8 cellular contexts compared by ENCODE assay signal in genomic region chr15:44853304-44853950, GRCh38.
DNase-seq lines count a peak whose midpoint lies in the region; ATAC-seq and TF ChIP-seq lines count a peak whose summit lies in the region.
"Not testable (repeated sequence)": the region's sequence is repeated elsewhere in the genome, so short reads cannot be mapped to it uniquely, and the experiment has no call there.

No MANE protein-coding gene starts in this region.

- H3K27ac Mint-ChIP-seq in activated T-cell treated with anti-CD3 and anti-CD28 coated beads, Interleukin-2, amount 50 U/mL, for 24 hours; nephron progenitor cell: not testable (repeated sequence)
- peak overlapping the region; percentile 44 for H3K27ac Mint-ChIP-seq in stimulated activated naive B cell treated with anti-CD40 and anti-IgM and Interleukin-4, amounts not matched to agents 10 μg/mL and 1 μg/mL and 100 μg/mL, for 72 hours

- H3K4me3 ChIP-seq in MM.1S (ENCODE audit: low read length), result 0 out of 2 replicates have a peak overlapping the region, but pooled peaks have one; percentile 17
- not testable (repeated sequence) for H3K4me3 ChIP-seq in fibroblast of lung (replicated peaks in 1 of 4; ENCODE audit: control extremely low read depth in 1 of 4, insufficient read depth in 1 of 4, low read depth in 3 of 4, low read length in 4 of 4)

- ATAC-seq in GM21723 (IDR thresholded peaks at IDR 0.05; ENCODE audit: unreplicated experiment), result peak; percentile 71
- ATAC-seq in stimulated activated naive B cell treated with anti-CD40 and anti-IgM and Interleukin-4, amounts not matched to agents 10 μg/mL and 1 μg/mL and 100 μg/mL, for 72 hours (replicated peaks), result peak; percentile 94

- not testable (repeated sequence) for H3F3A ChIP-seq in MM.1S (ENCODE audit: insufficient read depth, low read length)

- H3K4me2 ChIP-seq in MM.1S (ENCODE audit: low read depth, low read length), result peak overlapping the region; percentile 39; the same call in 1 of the 2 replicates
- H3K4me2 ChIP-seq in fibroblast of lung (ENCODE audit: extremely low read depth, insufficient read depth, low read length), result not testable (repeated sequence)

- not testable (repeated sequence) for H3K79me2 ChIP-seq in MM.1S (ENCODE audit: low read length); fibroblast of lung (ENCODE audit: control insufficient read depth, insufficient read depth, low read length)

- H3K9ac ChIP-seq in MM.1S (ENCODE audit: low read length); fibroblast of lung (ENCODE audit: insufficient read depth, low read length): not testable (repeated sequence)

- not testable (repeated sequence) for H3K4me1 Mint-ChIP-seq in activated T-cell treated with anti-CD3 and anti-CD28 coated beads, Interleukin-2, amount 50 U/mL, for 24 hours (ENCODE audit: low read depth); stimulated activated naive B cell treated with anti-CD40 and anti-IgM and Interleukin-4, amounts not matched to agents 10 μg/mL and 1 μg/mL and 100 μg/mL, for 72 hours
- H3K4me1 Mint-ChIP-seq in nephron progenitor cell, result peaks cover 13% of the 10 kb centered on the region

- not testable (repeated sequence) for H3K9me3 ChIP-seq in MM.1S (replicated peaks; ENCODE audit: insufficient read depth, low read length); fibroblast of lung (ENCODE audit: control insufficient read depth, insufficient read depth, low read depth, low read length)

- H3K27me3 Mint-ChIP-seq in activated T-cell treated with anti-CD3 and anti-CD28 coated beads, Interleukin-2, amount 50 U/mL, for 24 hours; nephron progenitor cell (ENCODE audit: low read depth, poor library complexity); stimulated activated naive B cell treated with anti-CD40 and anti-IgM and Interleukin-4, amounts not matched to agents 10 μg/mL and 1 μg/mL and 100 μg/mL, for 72 hours: not testable (repeated sequence)

- not testable (repeated sequence) for H3K36me3 Mint-ChIP-seq in activated T-cell treated with anti-CD3 and anti-CD28 coated beads, Interleukin-2, amount 50 U/mL, for 24 hours (ENCODE audit: low read depth); nephron progenitor cell (ENCODE audit: low read depth); stimulated activated naive B cell treated with anti-CD40 and anti-IgM and Interleukin-4, amounts not matched to agents 10 μg/mL and 1 μg/mL and 100 μg/mL, for 72 hours

- H3K4me3 Mint-ChIP-seq in activated T-cell treated with anti-CD3 and anti-CD28 coated beads, Interleukin-2, amount 50 U/mL, for 24 hours; nephron progenitor cell; stimulated activated naive B cell treated with anti-CD40 and anti-IgM and Interleukin-4, amounts not matched to agents 10 μg/mL and 1 μg/mL and 100 μg/mL, for 72 hours: not testable (repeated sequence)

- peak overlapping the region; percentile 72 for H2AFZ ChIP-seq in MM.1S (ENCODE audit: low read length)
- not testable (repeated sequence) for H2AFZ ChIP-seq in fibroblast of lung (ENCODE audit: low read length)

- not testable (repeated sequence) for H4K20me1 ChIP-seq in MM.1S (ENCODE audit: insufficient read depth, low read length); fibroblast of lung (ENCODE audit: control insufficient read depth, extremely low read depth, insufficient read depth, low read length)

- not testable (repeated sequence) for H3K27me3 ChIP-seq in MM.1S (replicated peaks; ENCODE audit: insufficient read depth, low read length); fibroblast of lung (ENCODE audit: control insufficient read depth, insufficient read depth, low read length)

- DNase-seq in DMS153 (lab: John Stamatoyannopoulos, UW), result peak; percentile 15
- DNase-seq in MM.1S, result peak; percentile 68
- DNase-seq in SHP77 (lab: John Stamatoyannopoulos, UW), result peak; percentile 69 to 77
- DNase-seq in activated T-cell treated with anti-CD3 and anti-CD28 coated beads, Interleukin-2, amount 50 U/mL, for 24 hours, result peak; percentile 78
- peak; percentile 7 to 52 for DNase-seq in fibroblast of lung (ENCODE audit: low read depth in 2 of 2)
- DNase-seq in nephron progenitor cell, result peak; percentile 71
- peak; percentile 56 for DNase-seq in stimulated activated naive B cell treated with anti-CD40 and anti-IgM and Interleukin-4, amounts not matched to agents 10 μg/mL and 1 μg/mL and 100 μg/mL, for 72 hours

- TF ChIP-seq CTCF in MM.1S (IDR thresholded peaks at IDR 0.05; ENCODE audit: low read length), result peak; percentile 78
- peak; percentile 80 to 85 for TF ChIP-seq CTCF in fibroblast of lung (conservative IDR thresholded peaks at IDR 0.05 in 1 of 2, IDR thresholded peaks at IDR 0.05 in 1 of 2; ENCODE audit: low read depth in 1 of 2, low read length in 2 of 2)
- TF ChIP-seq CTCF in nephron progenitor cell (IDR thresholded peaks at IDR 0.05), result peak; percentile 84

- not testable (repeated sequence) for H3K36me3 ChIP-seq in MM.1S (replicated peaks; ENCODE audit: insufficient read depth, low read length); fibroblast of lung (ENCODE audit: control insufficient read depth, insufficient read depth, low read length)

- not testable (repeated sequence) for H3K4me1 ChIP-seq in MM.1S (ENCODE audit: low read length); fibroblast of lung (ENCODE audit: control insufficient read depth, extremely low read depth, insufficient read depth, low read length)

- not testable (repeated sequence) for H3K27ac ChIP-seq in MM.1S (ENCODE audit: low read length); fibroblast of lung (ENCODE audit: insufficient read depth, low read length)

- H3K9me3 Mint-ChIP-seq in activated T-cell treated with anti-CD3 and anti-CD28 coated beads, Interleukin-2, amount 50 U/mL, for 24 hours; nephron progenitor cell; stimulated activated naive B cell treated with anti-CD40 and anti-IgM and Interleukin-4, amounts not matched to agents 10 μg/mL and 1 μg/mL and 100 μg/mL, for 72 hours: not testable (repeated sequence)

- not testable (repeated sequence) for H3K9me2 ChIP-seq in MM.1S (replicated peaks; ENCODE audit: insufficient read depth, low read length)

Comparison
In these comparisons a context has a peak if more than half of its experiments do, and no peak if none do; other contexts are left out.
1. DNase-seq: peak in every context shown above with its lines; median percentile 78 in activated T-cell treated with anti-CD3 and anti-CD28 coated beads, Interleukin-2, amount 50 U/mL, for 24 hours; 73 in SHP77; 71 in nephron progenitor cell; 68 in MM.1S; 56 in stimulated activated naive B cell treated with anti-CD40 and anti-IgM and Interleukin-4, amounts not matched to agents 10 μg/mL and 1 μg/mL and 100 μg/mL, for 72 hours; 30 in fibroblast of lung; 15 in DMS153.